ENCODE assay signal across 28 cellular contexts in genomic region chr5:58002318-58002717, GRCh38.
DNase-seq lines count a peak whose midpoint lies in the region; ATAC-seq and TF ChIP-seq lines count a peak whose summit lies in the region.
"Had no signal": no experiment of that assay in that cellular context is flagged by ENCODE, and none has a peak within 500 bp of the region (broad histone marks: within the 10 kb centered on the region; RNA-seq: fewer than 3 reads in every experiment).

No MANE protein-coding gene starts in this region.

- H3K4me3 Mint-ChIP-seq in MCF 10A (ENCODE audit: unreplicated experiment), result no peak overlapping the region
- H3K4me3 Mint-ChIP-seq in naive thymus-derived CD8-positive, alpha-beta T cell, result no peak overlapping the region
- H3K4me3 Mint-ChIP-seq: B cell; central memory CD8-positive, alpha-beta T cell; T-helper 2 cell treated with Interferon-gamma antibody and Interleukin-4, amounts not matched to agents 5 μg/mL and 100 μg/mL, for 36 hours; WTC11 had no signal

- no peak overlapping the region for H3K27ac ChIP-seq in breast epithelium
- H3K27ac ChIP-seq: 22Rv1, esophagus muscularis mucosa, left lung, SK-N-MC, spleen, stomach, transverse colon had no signal

- TF ChIP-seq POLR2A in breast epithelium (IDR thresholded peaks at IDR 0.05), result no peak

- H3K4me3 ChIP-seq in breast epithelium (no peak overlapping the region), fibroblast of pulmonary artery (replicated peaks; ENCODE audit: low read depth, low read length) (no peak overlapping the region)
- H3K4me3 ChIP-seq: esophagus muscularis mucosa, left lung, SK-N-MC, spleen, stomach, transverse colon had no signal

- peak overlapping the region; percentile 36 for H3K27ac Mint-ChIP-seq in MCF 10A (ENCODE audit: low read depth, unreplicated experiment)
- no peak overlapping the region for H3K27ac Mint-ChIP-seq in naive thymus-derived CD8-positive, alpha-beta T cell
- H3K27ac Mint-ChIP-seq: B cell; T-helper 2 cell treated with Interferon-gamma antibody and Interleukin-4, amounts not matched to agents 5 μg/mL and 100 μg/mL, for 36 hours; WTC11 had no signal

- intact Hi-C loops in MCF 10A (cut with micrococcal nuclease) (no loop called here), breast epithelium (cut with DNase I; ENCODE audit: low total_unique reads) (no loop called here)

- no peaks in the 10 kb centered on the region for H3K27me3 ChIP-seq in breast epithelium
- H3K27me3 ChIP-seq: esophagus muscularis mucosa, left lung, spleen, stomach, transverse colon had no signal

- CTCF ChIA-PET in MCF 10A (lab: Yijun Ruan, JAX), result interaction anchor here (0.6 kb wide), 1 partner anchor 223 kb away, joined by 5 read pairs; no protein-coding TSS in a partner anchor

- H3K4me1 Mint-ChIP-seq in MCF 10A (ENCODE audit: insufficient read depth, unreplicated experiment), result peaks cover 22% of the 10 kb centered on the region
- no peaks in the 10 kb centered on the region for H3K4me1 Mint-ChIP-seq in naive thymus-derived CD8-positive, alpha-beta T cell
- H3K4me1 Mint-ChIP-seq: B cell; central memory CD8-positive, alpha-beta T cell; WTC11 had no signal

- no peak for TF ChIP-seq CTCF in MCF 10A (IDR thresholded peaks at IDR 0.05; ENCODE audit: unreplicated experiment)
- no peak for TF ChIP-seq CTCF in breast epithelium (IDR thresholded peaks at IDR 0.05)
- TF ChIP-seq CTCF in fibroblast of pulmonary artery (IDR thresholded peaks at IDR 0.05; ENCODE audit: low read length, missing control alignments), result no peak

- peak; percentile 85 for DNase-seq in MCF 10A (ENCODE audit: unreplicated experiment)
- DNase-seq in breast epithelium (ENCODE audit: low spot score in 2 of 2), result no peak
- DNase-seq in amniotic epithelial cell (ENCODE audit: low read depth), result peak; percentile 50
- peak; percentile 68 for DNase-seq in fibroblast of pulmonary artery (ENCODE audit: low read depth)
- no peak for DNase-seq in stimulated activated CD4-positive, alpha-beta T cell treated with anti-CD3 and anti-CD28 coated beads, Interleukin-1b, Interleukin-23, amount 100 ng/mL, for 48 hours
- DNase-seq in DMS 273 (lab: John Stamatoyannopoulos, UW; ENCODE audit: unreplicated experiment), result no peak
- no peak for DNase-seq in naive thymus-derived CD8-positive, alpha-beta T cell
- no peak for DNase-seq in NCI-H146 (lab: John Stamatoyannopoulos, UW)
- DNase-seq: activated CD4-positive, alpha-beta T cell treated with anti-CD3 and anti-CD28 coated beads, Interleukin-2, amount 50 U/mL, for 48 hours; activated gamma-delta T cell treated with Interleukin-2 at 50 U/mL for 16 hours; amniotic stem cell; glutamatergic neuron; H7; Karpas-422; left lung; NCI-H1105 treated with DMSO at 0.1 percent for 48 hours; NCI-H526 treated with DMSO at 0.1 percent for 48 hours; spleen; stimulated activated CD4-positive, alpha-beta T cell treated with anti-CD3 and anti-CD28 coated beads, Interleukin-4, amount 100 ng/mL, for 4 hours; stomach; transverse colon had no signal

- no peaks in the 10 kb centered on the region for H3K9me3 Mint-ChIP-seq in MCF 10A (ENCODE audit: unreplicated experiment)
- H3K9me3 Mint-ChIP-seq in naive thymus-derived CD8-positive, alpha-beta T cell, result no peaks in the 10 kb centered on the region
- H3K9me3 Mint-ChIP-seq: T-helper 2 cell treated with Interferon-gamma antibody and Interleukin-4, amounts not matched to agents 5 μg/mL and 100 μg/mL, for 36 hours; WTC11 had no signal

- H3K9me3 ChIP-seq in breast epithelium, result no peaks in the 10 kb centered on the region
- H3K9me3 ChIP-seq: esophagus muscularis mucosa, left lung, spleen, stomach, transverse colon had no signal

- POLR2A ChIA-PET in MCF 10A (lab: Yijun Ruan, JAX), result interaction anchor here (1.0 kb wide), 1 partner anchor 15 kb away, joined by 4 read pairs; no protein-coding TSS in a partner anchor
- POLR2A ChIA-PET in naive thymus-derived CD8-positive, alpha-beta T cell (lab: Charles Lee), result no interaction called here

- H3K36me3 Mint-ChIP-seq in MCF 10A (ENCODE audit: insufficient read depth, unreplicated experiment), result no peaks in the 10 kb centered on the region
- H3K36me3 Mint-ChIP-seq in naive thymus-derived CD8-positive, alpha-beta T cell, result no peaks in the 10 kb centered on the region
- H3K36me3 Mint-ChIP-seq: WTC11 had no signal

- ATAC-seq in naive thymus-derived CD8-positive, alpha-beta T cell, result no peak
- ATAC-seq: left lung, WTC11 had no signal

- no peaks in the 10 kb centered on the region for H3K4me1 ChIP-seq in breast epithelium
- H3K4me1 ChIP-seq: esophagus muscularis mucosa, left lung, spleen, stomach, transverse colon had no signal

- no peaks in the 10 kb centered on the region for H3K36me3 ChIP-seq in breast epithelium
- H3K36me3 ChIP-seq: esophagus muscularis mucosa, left lung, spleen, stomach, transverse colon had no signal

- H3K27me3 Mint-ChIP-seq in MCF 10A (ENCODE audit: insufficient read depth, unreplicated experiment), result no peaks in the 10 kb centered on the region
- H3K27me3 Mint-ChIP-seq in naive thymus-derived CD8-positive, alpha-beta T cell, result peaks cover 0 to 7% (median 0%) of the 10 kb centered on the region in 5 donors
- H3K27me3 Mint-ChIP-seq: central memory CD8-positive, alpha-beta T cell had no signal

- no TSS peak for BruUV-seq in MCF 10A (replicated peaks; lab: Mats Ljungman, UMichigan)

Comparison
In these comparisons a context has a peak if more than half of its experiments do, and no peak if none do; other contexts are left out.
1. DNase-seq: peak in MCF 10A (single experiment), amniotic epithelial cell (single experiment) and fibroblast of pulmonary artery (single experiment); none in breast epithelium (0 of 2), stimulated activated CD4-positive, alpha-beta T cell treated with anti-CD3 and anti-CD28 coated beads, Interleukin-1b, Interleukin-23, amount 100 ng/mL, for 48 hours (single experiment), DMS 273 (single experiment), naive thymus-derived CD8-positive, alpha-beta T cell (0 of 10) and NCI-H146 (single experiment).